ENCODE assay signal across 26 cellular contexts in the genomic region with DNA sequence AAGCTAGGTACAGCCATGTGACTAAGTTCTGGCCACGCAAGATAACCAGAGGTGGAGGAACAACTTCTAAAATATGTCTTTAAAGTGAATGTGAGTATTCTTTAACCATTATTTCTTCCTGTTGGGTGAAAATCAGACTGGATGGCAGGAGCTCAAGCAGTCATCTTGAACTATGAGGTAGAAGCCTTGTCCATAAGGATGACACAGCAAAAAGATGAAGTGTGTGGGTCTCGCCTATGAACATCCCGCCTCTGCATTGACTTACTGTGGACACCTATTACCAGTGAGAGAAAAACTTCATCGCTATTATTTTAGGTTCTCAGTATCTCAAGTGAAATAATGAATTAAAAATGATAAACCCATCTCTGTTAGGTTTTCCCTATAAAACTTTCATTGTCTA.
DNase-seq lines count a peak whose midpoint lies in the region; ATAC-seq, FAIRE-seq and TF ChIP-seq lines count a peak whose summit lies in the region.
"Had no signal": no experiment of that assay in that cellular context is flagged by ENCODE, and none has a peak within 500 bp of the region (broad histone marks: within the 10 kb centered on the region; RNA-seq: fewer than 3 reads in every experiment).

No MANE protein-coding gene starts in this region.

- intact Hi-C loops in IMR-90 (cut with micrococcal nuclease), result no loop called here
- intact Hi-C loops in ascending aorta (cut with DNase I), result no loop called here
- intact Hi-C loops in heart left ventricle (cut with DNase I), result no loop called here

- no peaks in the 10 kb centered on the region for H4K20me1 ChIP-seq in IMR-90 (ENCODE audit: insufficient read depth, low read length)
- no peaks in the 10 kb centered on the region for H4K20me1 ChIP-seq in H1 (replicated peaks in 1 of 2; ENCODE audit: control insufficient read depth in 1 of 2, insufficient read depth in 2 of 2, low read length in 2 of 2)
- H4K20me1 ChIP-seq: BLaER1 treated with 17β-estradiol and CSF1 and Interleukin-3, amounts not matched to agents 10 nM and 100 nM had no signal

- no peak overlapping the region for H3K4me3 ChIP-seq in A549
- H3K4me3 ChIP-seq in IMR-90 (ENCODE audit: insufficient read depth, low read depth, low read length), result no peak overlapping the region
- H3K4me3 ChIP-seq in H1 (ENCODE audit: extremely low read depth in 1 of 4, insufficient read depth in 2 of 4, low read depth in 3 of 4, low read length in 4 of 4), result no peak overlapping the region
- no peak overlapping the region for H3K4me3 ChIP-seq in ascending aorta
- no peak overlapping the region for H3K4me3 ChIP-seq in neuronal stem cell (ENCODE audit: low read length in 2 of 2)
- H3K4me3 ChIP-seq in heart left ventricle, result no peak overlapping the region
- H3K4me3 ChIP-seq: BLaER1 treated with 17β-estradiol and CSF1 and Interleukin-3, amounts not matched to agents 10 nM and 100 nM; GM12878 had no signal

- H2AFZ ChIP-seq in IMR-90 (replicated peaks; ENCODE audit: low read length, poor library complexity) (no peak overlapping the region), H1 (ENCODE audit: low read length) (no peak overlapping the region), neuronal stem cell (ENCODE audit: low read length) (no peak overlapping the region)

- no peak overlapping the region for H2BK15ac ChIP-seq in IMR-90 (ENCODE audit: low read depth, low read length)
- H2BK15ac ChIP-seq in H1 (ENCODE audit: low read length), result no peak overlapping the region
- H2BK15ac ChIP-seq in neuronal stem cell (ENCODE audit: low read length), result no peak overlapping the region

- H3K18ac ChIP-seq in IMR-90 (ENCODE audit: low read depth, low read length) (no peak overlapping the region), H1 (ENCODE audit: extremely low read depth, low read length) (no peak overlapping the region), neuronal stem cell (ENCODE audit: low read length) (no peak overlapping the region)

- H2BK20ac ChIP-seq in IMR-90 (ENCODE audit: low read depth, low read length) (no peak overlapping the region), H1 (ENCODE audit: low read length) (no peak overlapping the region)

- H3K9ac ChIP-seq in IMR-90 (ENCODE audit: low read depth, low read length), result no peak overlapping the region
- H3K9ac ChIP-seq in H1 (replicated peaks in 1 of 4; ENCODE audit: extremely low read depth in 1 of 4, low read depth in 3 of 4, low read length in 3 of 4), result no peak overlapping the region
- no peak overlapping the region for H3K9ac ChIP-seq in neuronal stem cell (ENCODE audit: low read depth, low read length, poor library complexity)
- H3K9ac ChIP-seq: BLaER1 treated with 17β-estradiol and CSF1 and Interleukin-3, amounts not matched to agents 10 nM and 100 nM had no signal

- no peak overlapping the region for H2BK5ac ChIP-seq in IMR-90 (ENCODE audit: low read depth, low read length, poor library complexity, severe bottlenecking)
- no peak overlapping the region for H2BK5ac ChIP-seq in H1 (ENCODE audit: low read depth, low read length)
- H2BK5ac ChIP-seq in neuronal stem cell (ENCODE audit: low read length), result no peak overlapping the region

- ATAC-seq in A549 (no peak), IMR-90 (ENCODE audit: low read depth) (no peak), heart left ventricle (no peak)
- ATAC-seq: CD8-positive, alpha-beta T cell; GM12878 had no signal

- H3K27me3 ChIP-seq in IMR-90 (ENCODE audit: control insufficient read depth, insufficient read depth, low read length) (no peaks in the 10 kb centered on the region), H1 (replicated peaks in 1 of 4; ENCODE audit: control insufficient read depth in 3 of 4, extremely low read depth in 1 of 4, insufficient read depth in 3 of 4, low read length in 3 of 4) (no peaks in the 10 kb centered on the region), ascending aorta (no peaks in the 10 kb centered on the region), neuronal stem cell (ENCODE audit: control insufficient read depth in 3 of 3, insufficient read depth in 3 of 3, low read depth in 1 of 3, low read length in 3 of 3) (no peaks in the 10 kb centered on the region), heart left ventricle (no peaks in the 10 kb centered on the region)
- H3K27me3 ChIP-seq: BLaER1 treated with 17β-estradiol and CSF1 and Interleukin-3, amounts not matched to agents 10 nM and 100 nM had no signal

- TF ChIP-seq EP300 in A549 (IDR thresholded peaks at IDR 0.05), result no peak
- no peak for TF ChIP-seq EP300 in H1 (IDR thresholded peaks at IDR 0.05; ENCODE audit: borderline replicate concordance in 1 of 2, low read depth in 2 of 2, low read length in 2 of 2)

- POLR2A ChIA-PET in A549 (lab: Yijun Ruan, JAX) (no interaction called here), IMR-90 (lab: Charles Lee; ENCODE audit: unreplicated experiment) (no interaction called here), H1 (lab: Charles Lee; ENCODE audit: partially characterized antibody) (no interaction called here)

- H3K79me1 ChIP-seq in IMR-90 (ENCODE audit: low read depth in 1 of 2, low read length in 2 of 2) (no peaks in the 10 kb centered on the region), H1 (ENCODE audit: low read depth, low read length) (no peaks in the 10 kb centered on the region), neuronal stem cell (ENCODE audit: low read depth, low read length) (no peaks in the 10 kb centered on the region)

- no peak overlapping the region for H3K14ac ChIP-seq in IMR-90 (replicated peaks; ENCODE audit: low read depth, low read length)
- no peak overlapping the region for H3K14ac ChIP-seq in H1 (ENCODE audit: insufficient read length)
- H3K14ac ChIP-seq in neuronal stem cell (ENCODE audit: low read length), result no peak overlapping the region

- H3K56ac ChIP-seq in IMR-90 (ENCODE audit: extremely low read depth, insufficient read depth, low read length) (no peak overlapping the region), H1 (replicated peaks; ENCODE audit: insufficient read length, low read depth, low read length) (no peak overlapping the region)

- H3K4me2 ChIP-seq in A549, result no peak overlapping the region
- H3K4me2 ChIP-seq in IMR-90 (ENCODE audit: low read depth, low read length), result no peak overlapping the region
- H3K4me2 ChIP-seq in H1 (ENCODE audit: insufficient read depth in 1 of 2, low read depth in 2 of 2, low read length in 2 of 2), result no peak overlapping the region
- no peak overlapping the region for H3K4me2 ChIP-seq in neuronal stem cell (ENCODE audit: insufficient read depth, low read length, poor library complexity, severe bottlenecking)
- H3K4me2 ChIP-seq: BLaER1 treated with 17β-estradiol and CSF1 and Interleukin-3, amounts not matched to agents 10 nM and 100 nM had no signal

- H3K36me3 ChIP-seq in IMR-90 (ENCODE audit: control insufficient read depth, insufficient read depth, low read length), result no peaks in the 10 kb centered on the region
- H3K36me3 ChIP-seq in H1 (ENCODE audit: control insufficient read depth in 2 of 4, insufficient read depth in 4 of 4, low read length in 3 of 4), result no peaks in the 10 kb centered on the region
- H3K36me3 ChIP-seq in ascending aorta, result no peaks in the 10 kb centered on the region
- no peaks in the 10 kb centered on the region for H3K36me3 ChIP-seq in neuronal stem cell (replicated peaks in 1 of 2; ENCODE audit: control insufficient read depth in 2 of 2, insufficient read depth in 2 of 2, low read length in 2 of 2)
- H3K36me3 ChIP-seq in heart left ventricle, result no peaks in the 10 kb centered on the region
- H3K36me3 ChIP-seq: BLaER1 treated with 17β-estradiol and CSF1 and Interleukin-3, amounts not matched to agents 10 nM and 100 nM had no signal

- H3K9me3 ChIP-seq in A549 (no peaks in the 10 kb centered on the region), IMR-90 (ENCODE audit: control insufficient read depth, insufficient read depth, low read length) (no peaks in the 10 kb centered on the region), H1 (ENCODE audit: insufficient read depth in 2 of 2, low read depth in 1 of 2, low read length in 1 of 2) (no peaks in the 10 kb centered on the region), ascending aorta (no peaks in the 10 kb centered on the region), neuronal stem cell (replicated peaks in 1 of 2; ENCODE audit: control insufficient read depth in 2 of 2, insufficient read depth in 1 of 2, low read depth in 1 of 2, low read length in 2 of 2) (no peaks in the 10 kb centered on the region), heart left ventricle (no peaks in the 10 kb centered on the region)
- H3K9me3 ChIP-seq: BLaER1 treated with 17β-estradiol and CSF1 and Interleukin-3, amounts not matched to agents 10 nM and 100 nM; Caco-2 had no signal

- H2BK120ac ChIP-seq in IMR-90 (ENCODE audit: low read depth, low read length) (no peak overlapping the region), H1 (replicated peaks; ENCODE audit: low read depth, low read length) (no peak overlapping the region), neuronal stem cell (ENCODE audit: low read depth, low read length) (no peak overlapping the region)

- TF ChIP-seq RAD21 in A549 (conservative IDR thresholded peaks at IDR 0.05 in 1 of 2, IDR thresholded peaks at IDR 0.05 in 1 of 2), result no peak
- no peak for TF ChIP-seq RAD21 in IMR-90 (IDR thresholded peaks at IDR 0.05; ENCODE audit: low read length)
- no peak for TF ChIP-seq RAD21 in H1 (IDR thresholded peaks at IDR 0.05 in 1 of 2, conservative IDR thresholded peaks at IDR 0.05 in 1 of 2; ENCODE audit: low read depth in 2 of 2, low read length in 2 of 2)

- H4K91ac ChIP-seq in IMR-90 (ENCODE audit: insufficient read depth, low read depth, low read length), result no peak overlapping the region
- no peak overlapping the region for H4K91ac ChIP-seq in H1 (replicated peaks; ENCODE audit: insufficient read length, low read length)
- H4K91ac ChIP-seq in neuronal stem cell (ENCODE audit: low read depth, low read length, poor library complexity), result no peak overlapping the region

- H2BK12ac ChIP-seq in H1 (ENCODE audit: low read depth, low read length) (no peak overlapping the region), neuronal stem cell (ENCODE audit: low read length) (no peak overlapping the region)

- FAIRE-seq in A549 (lab: Jason Lieb, UNC) (no peak), D721Med (lab: Jason Lieb, UNC) (peak; percentile 32), H1 (lab: Jason Lieb, UNC) (no peak)
- FAIRE-seq: A204.1, GM12878, GM12892, GM18507 had no signal

- no peak overlapping the region for H2AK9ac ChIP-seq in IMR-90 (replicated peaks; ENCODE audit: low read depth, low read length, poor library complexity)

- H3K9me1 ChIP-seq in IMR-90 (ENCODE audit: insufficient read depth, low read length), result no peaks in the 10 kb centered on the region

- no peak overlapping the region for H3K23ac ChIP-seq in IMR-90 (ENCODE audit: low read depth, low read length)
- H3K23ac ChIP-seq in H1 (ENCODE audit: insufficient read length), result no peak overlapping the region
- H3K23ac ChIP-seq in neuronal stem cell (ENCODE audit: low read depth, low read length, poor library complexity), result no peak overlapping the region

- H3K4me1 ChIP-seq in A549, result no peaks in the 10 kb centered on the region
- no peaks in the 10 kb centered on the region for H3K4me1 ChIP-seq in IMR-90 (ENCODE audit: control insufficient read depth, insufficient read depth, low read length)
- H3K4me1 ChIP-seq in H1 (replicated peaks in 1 of 4; ENCODE audit: control insufficient read depth in 3 of 4, insufficient read depth in 4 of 4, low read length in 3 of 4), result no peaks in the 10 kb centered on the region
- H3K4me1 ChIP-seq in ascending aorta, result no peaks in the 10 kb centered on the region
- H3K4me1 ChIP-seq in neuronal stem cell (ENCODE audit: control insufficient read depth in 2 of 2, insufficient read depth in 1 of 2, low read depth in 1 of 2, low read length in 2 of 2), result no peaks in the 10 kb centered on the region
- no peaks in the 10 kb centered on the region for H3K4me1 ChIP-seq in heart left ventricle
- H3K4me1 ChIP-seq: BLaER1 treated with 17β-estradiol and CSF1 and Interleukin-3, amounts not matched to agents 10 nM and 100 nM; Caco-2 had no signal

- dilution Hi-C loops in IMR-90 (cut with HindIII; ENCODE audit: low sequenced_read_pairs, unreplicated experiment), result no loop called here

- TF ChIP-seq POLR2A in A549 (IDR thresholded peaks at IDR 0.05; ENCODE audit: low read length) (no peak), IMR-90 (IDR thresholded peaks at IDR 0.05; ENCODE audit: low read depth, low read length) (no peak), H1 (IDR thresholded peaks at IDR 0.05; ENCODE audit: control extremely low read depth in 1 of 2, low read depth in 2 of 2, low read length in 2 of 2) (no peak), heart left ventricle (IDR thresholded peaks at IDR 0.05) (no peak)

- WGBS in A549 (ENCODE audit: missing lambda C conversion rate), result 49% methylated on average over 4 of the region's 4 CpGs
- WGBS in IMR-90 (ENCODE audit: extremely low coverage in 2 of 2, insufficient read length in 1 of 2), 2 experiments, result no CpG with 5 or more reads among the region's 4 CpGs
- 91% methylated on average over 4 of the region's 4 CpGs; no CpG with 5 or more reads in 1 of the 2 experiments for WGBS in H1 (ENCODE audit: extremely low coverage in 1 of 2, insufficient coverage in 1 of 2, insufficient read length in 1 of 2, insufficient replicate concordance in 2 of 2, low coverage in 1 of 2, low lambda C conversion rate in 2 of 2, missing lambda C conversion rate in 1 of 2), 2 experiments
- no CpG with 5 or more reads among the region's 4 CpGs for WGBS in neuronal stem cell (ENCODE audit: extremely low coverage in 2 of 2, insufficient read length in 2 of 2, insufficient replicate concordance in 1 of 2), 2 donors
- 93 to 97% (median 95%) methylated on average over 4 of the region's 4 CpGs for WGBS in heart left ventricle, 4 donors

- no peaks in the 10 kb centered on the region for H3K23me2 ChIP-seq in H1 (ENCODE audit: low read depth, low read length)

- no peak for DNase-seq in A549 (ENCODE audit: low read depth in 1 of 2, low spot score in 1 of 2)
- no peak for DNase-seq in D721Med (ENCODE audit: insufficient read length, low spot score)
- DNase-seq in IMR-90, result no peak
- DNase-seq in H1 (ENCODE audit: low read depth in 1 of 2, low spot score in 2 of 2), result no peak
- DNase-seq in ascending aorta (ENCODE audit: low spot score in 2 of 2), result no peak
- no peak for DNase-seq in neuronal stem cell (ENCODE audit: low spot score)
- DNase-seq in heart left ventricle, result no peak
- DNase-seq: 8988T; AML-193; Caco-2; Calu3; CD4-positive, alpha-beta T cell; CD8-positive, alpha-beta T cell; DMS 273 treated with DMSO at 0.1 percent for 48 hours; DMS153; DMS53; DMS79; DND-41; EL; GDM1 had no signal

- BruUV-seq in IMR-90 (replicated peaks; lab: Mats Ljungman, UMichigan), result no TSS peak

- H4K5ac ChIP-seq in IMR-90 (ENCODE audit: low read depth, low read length), result no peak overlapping the region
- no peak overlapping the region for H4K5ac ChIP-seq in H1 (ENCODE audit: insufficient read length, low read depth, low read length)

- H3K4ac ChIP-seq in IMR-90 (ENCODE audit: low read depth, low read length), result no peak overlapping the region
- no peak overlapping the region for H3K4ac ChIP-seq in H1 (replicated peaks; ENCODE audit: insufficient read length, low read depth, low read length)
- H3K4ac ChIP-seq in neuronal stem cell (ENCODE audit: low read length), result no peak overlapping the region

- CTCF ChIA-PET in A549 (lab: Yijun Ruan, JAX) (no interaction called here), IMR-90 (lab: Yijun Ruan, JAX) (interaction anchor here (0.6 to 0.7 kb wide), 2 partner anchors 61 to 642 kb away, joined by 3 read pairs; no protein-coding TSS in a partner anchor), H1 (lab: Charles Lee; ENCODE audit: partially characterized antibody) (interaction anchor here (0.7 to 0.8 kb wide), 2 partner anchors 9 to 652 kb away, joined by 3 to 4 read pairs; no protein-coding TSS in a partner anchor)

- H3K27ac ChIP-seq in A549 (no peak overlapping the region), IMR-90 (ENCODE audit: insufficient read depth, low read length) (no peak overlapping the region), H1 (ENCODE audit: low read depth, low read length) (no peak overlapping the region), ascending aorta (no peak overlapping the region), neuronal stem cell (replicated peaks; ENCODE audit: low read length) (no peak overlapping the region), heart left ventricle (no peak overlapping the region)
- H3K27ac ChIP-seq: BLaER1 treated with 17β-estradiol and CSF1 and Interleukin-3, amounts not matched to agents 10 nM and 100 nM; C4-2B had no signal

- H4K8ac ChIP-seq in IMR-90 (ENCODE audit: low read depth in 2 of 2, low read length in 2 of 2) (no peak overlapping the region), H1 (ENCODE audit: extremely low read depth, insufficient read depth, low read length) (no peak overlapping the region), neuronal stem cell (ENCODE audit: low read depth, low read length) (no peak overlapping the region)

- TF ChIP-seq CTCF in A549 (IDR thresholded peaks at IDR 0.05) (no peak), D721Med (IDR thresholded peaks at IDR 0.05; ENCODE audit: insufficient read depth, missing control alignments) (no peak), IMR-90 (conservative IDR thresholded peaks at IDR 0.05; ENCODE audit: low read depth, low read length) (no peak), H1 (IDR thresholded peaks at IDR 0.05; ENCODE audit: control extremely low read depth in 1 of 3, insufficient read depth in 1 of 3, low read depth in 1 of 3, low read length in 3 of 3) (no peak), ascending aorta (IDR thresholded peaks at IDR 0.05) (no peak), heart left ventricle (IDR thresholded peaks at IDR 0.05) (no peak)

- H2AK5ac ChIP-seq in IMR-90 (ENCODE audit: low read depth, low read length) (no peak overlapping the region), H1 (ENCODE audit: low read depth, low read length) (no peak overlapping the region), neuronal stem cell (ENCODE audit: low read depth, low read length) (no peak overlapping the region)

- no peaks in the 10 kb centered on the region for H3K79me2 ChIP-seq in H1 (ENCODE audit: control insufficient read depth in 1 of 2, insufficient read depth in 2 of 2, low read length in 2 of 2)

- in situ Hi-C loops in IMR-90 (cut with MboI; ENCODE audit: low sequenced_read_pairs), result no loop called here

Comparison
In these comparisons a context has a peak if more than half of its experiments do, and no peak if none do; other contexts are left out.
1. Of the 18 proteins assayed by ChIP-seq in both H1 and A549: peak only in H1: none; only in A549: MAFK; in both: none; in neither: 17.